In genomic region chr6:35065441-35065800, GRCh38 we compare ENCODE assay signal across 23 cellular contexts.
"Had no signal": no experiment of that assay in that cellular context is flagged by ENCODE, and none has a peak within 500 bp of the region (broad histone marks: within the 10 kb centered on the region; RNA-seq: fewer than 3 reads in every experiment).

No MANE protein-coding gene starts in this region.

- H3K9me3 ChIP-seq: esophagus squamous epithelium, gastrocnemius medialis, suprapubic skin, transverse colon, uterus had no signal

- H3K9me3 Mint-ChIP-seq: activated naive CD4-positive, alpha-beta T cell treated with anti-CD3 and anti-CD28 coated beads, Interleukin-2, amount 50 U/mL, for 72 hours; activated T-helper 17 cell treated with anti-CD3 and anti-CD28 coated beads, Interleukin-2, amount 50 U/mL, for 72 hours; effector memory CD8-positive, alpha-beta T cell; stimulated activated naive CD8-positive, alpha-beta T cell treated with anti-CD3 and anti-CD28 coated beads, Interleukin-15, amount 100 ng/mL, for 72 hours; T-cell had no signal

- H3K27me3 Mint-ChIP-seq: activated T-helper 17 cell treated with anti-CD3 and anti-CD28 coated beads, Interleukin-2, amount 50 U/mL, for 72 hours; effector memory CD8-positive, alpha-beta T cell; naive B cell; stimulated activated naive CD8-positive, alpha-beta T cell treated with anti-CD3 and anti-CD28 coated beads, Interleukin-15, amount 100 ng/mL, for 72 hours; T-cell had no signal

- ATAC-seq: activated naive CD4-positive, alpha-beta T cell treated with anti-CD3 and anti-CD28 coated beads, Interleukin-2, amount 50 U/mL, for 72 hours; activated T-helper 17 cell treated with anti-CD3 and anti-CD28 coated beads, Interleukin-2, amount 50 U/mL, for 72 hours; left colon; stimulated activated naive CD8-positive, alpha-beta T cell treated with anti-CD3 and anti-CD28 coated beads, Interleukin-15, amount 100 ng/mL, for 72 hours; T-cell had no signal

- H3K27ac Mint-ChIP-seq: activated T-helper 17 cell treated with anti-CD3 and anti-CD28 coated beads, Interleukin-2, amount 50 U/mL, for 72 hours; stimulated activated naive CD8-positive, alpha-beta T cell treated with anti-CD3 and anti-CD28 coated beads, Interleukin-15, amount 100 ng/mL, for 72 hours; T-cell had no signal

- H3K27ac ChIP-seq: brain microvascular endothelial cell, suprapubic skin, uterus had no signal

- H3K4me3 ChIP-seq: esophagus squamous epithelium, gastrocnemius medialis, lung, suprapubic skin, transverse colon, uterus had no signal

- H3K4me1 ChIP-seq: uterus had no signal

- H3K27me3 ChIP-seq: brain microvascular endothelial cell, esophagus squamous epithelium, gastrocnemius medialis, suprapubic skin, transverse colon, uterus had no signal

- H3K4me1 Mint-ChIP-seq: activated T-helper 17 cell treated with anti-CD3 and anti-CD28 coated beads, Interleukin-2, amount 50 U/mL, for 72 hours; naive B cell; T-cell had no signal

- H3K36me3 ChIP-seq: uterus had no signal

- H3K4me3 Mint-ChIP-seq: activated T-helper 17 cell treated with anti-CD3 and anti-CD28 coated beads, Interleukin-2, amount 50 U/mL, for 72 hours; naive B cell; stimulated activated naive CD8-positive, alpha-beta T cell treated with anti-CD3 and anti-CD28 coated beads, Interleukin-15, amount 100 ng/mL, for 72 hours; T-cell had no signal

- FAIRE-seq: keratinocyte, TTC549 had no signal

- DNase-seq: activated CD4-positive, alpha-beta T cell treated with anti-CD3 and anti-CD28 coated beads for 1 hour; activated T-cell treated with anti-CD3 and anti-CD28 coated beads, Interleukin-2, amount 50 U/mL, for 1 hour; aorta; brain microvascular endothelial cell; central memory CD4-positive, alpha-beta T cell; effector memory CD8-positive, alpha-beta T cell; esophagus squamous epithelium; gastrocnemius medialis; head of caudate nucleus; left colon; naive B cell; stimulated activated CD4-positive, alpha-beta T cell treated with anti-CD3 and anti-CD28 coated beads, Interleukin-12 subunit alpha, Interleukin-12 subunit beta, amount 100 ng/mL, for 4 hours; stimulated activated CD4-positive, alpha-beta T cell treated with anti-CD3 and anti-CD28 coated beads, Interleukin-4, amount 100 ng/mL, for 4 hours; stimulated activated naive CD8-positive, alpha-beta T cell treated with anti-CD3 and anti-CD28 coated beads, Interleukin-15, amount 100 ng/mL, for 72 hours; T-cell; transverse colon; uterus had no signal
